In genomic region chr7:151125835-151126481, GRCh38 we compare ENCODE assay signal across 1 cellular context.
TF ChIP-seq lines count a peak whose summit lies in the region.

No MANE protein-coding gene starts in this region.

TF ChIP-seq in GM23338, 12 proteins besides CTCF, POLR2A, EP300 and RAD21 (continued from another document):
- TF ChIP-seq ZNF462 (CRISPR knock-in tag; IDR thresholded peaks at IDR 0.05): no peak
- TF ChIP-seq, protein P1, sequence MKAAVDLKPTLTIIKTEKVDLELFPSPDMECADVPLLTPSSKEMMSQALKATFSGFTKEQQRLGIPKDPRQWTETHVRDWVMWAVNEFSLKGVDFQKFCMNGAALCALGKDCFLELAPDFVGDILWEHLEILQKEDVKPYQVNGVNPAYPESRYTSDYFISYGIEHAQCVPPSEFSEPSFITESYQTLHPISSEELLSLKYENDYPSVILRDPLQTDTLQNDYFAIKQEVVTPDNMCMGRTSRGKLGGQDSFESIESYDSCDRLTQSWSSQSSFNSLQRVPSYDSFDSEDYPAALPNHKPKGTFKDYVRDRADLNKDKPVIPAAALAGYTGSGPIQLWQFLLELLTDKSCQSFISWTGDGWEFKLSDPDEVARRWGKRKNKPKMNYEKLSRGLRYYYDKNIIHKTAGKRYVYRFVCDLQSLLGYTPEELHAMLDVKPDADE (IDR thresholded peaks at IDR 0.05): no peak
- no peak for TF ChIP-seq ZNF114 (CRISPR knock-in tag; IDR thresholded peaks at IDR 0.05)
- no peak for TF ChIP-seq EZH2phosphoT487 (IDR thresholded peaks at IDR 0.05; ENCODE audit: unreplicated experiment)
